ENCODE assay signal across 7 cellular contexts in the genomic region with DNA sequence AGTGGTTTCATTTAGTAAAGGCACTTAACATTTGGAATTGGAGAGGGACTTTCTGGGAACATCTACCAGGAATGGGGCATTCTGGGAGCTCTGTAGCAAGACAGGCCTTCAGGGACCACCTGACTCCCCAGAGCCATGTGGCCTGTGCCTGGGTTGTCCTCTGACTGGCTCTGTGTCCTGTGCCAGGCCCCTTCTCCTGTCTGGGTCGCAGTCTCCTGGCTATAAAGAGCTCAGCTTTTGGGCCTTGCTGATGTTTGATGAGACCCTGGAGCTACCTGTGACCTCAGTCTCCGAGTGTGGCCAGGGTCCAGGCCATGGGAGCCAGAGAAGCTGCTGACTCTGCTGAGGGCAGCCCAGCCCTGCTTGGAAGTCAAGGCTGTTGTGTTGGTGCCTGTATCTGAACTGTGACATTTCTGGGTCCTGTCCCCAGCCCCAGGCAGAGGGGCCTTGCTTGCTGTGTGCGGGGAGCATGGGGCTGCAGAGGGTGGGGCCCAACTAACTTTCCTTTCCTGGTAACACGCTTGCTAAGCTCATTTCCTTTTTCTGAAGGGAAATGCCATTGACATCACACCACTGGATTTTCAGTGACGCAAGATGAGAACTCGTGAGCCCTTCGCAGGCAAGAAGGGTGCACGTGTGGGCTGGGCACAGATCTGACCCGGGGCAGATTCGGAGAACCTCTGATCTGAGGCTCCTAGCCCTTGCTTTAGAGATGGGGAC. TPM values are rescaled to one million over a fixed set of nuclear protein-coding genes. Genes with fewer than 3 reads are reported as not detected.
DNase-seq lines count a peak whose midpoint lies in the region; ATAC-seq and TF ChIP-seq lines count a peak whose summit lies in the region.

No MANE protein-coding gene starts in this region.

- H3K4me1 ChIP-seq in Peyer's patch = peaks cover 0 to 10% (median 8%) of the 10 kb centered on the region in 4 donors
- peaks cover 13% of the 10 kb centered on the region for H3K4me1 ChIP-seq in testis

- no peak for ATAC-seq in GM19351 (IDR thresholded peaks at IDR 0.05; ENCODE audit: unreplicated experiment)

- WGBS in lower leg skin, 2 donors = 72 to 80% methylated on average over 10 of the region's 10 CpGs
- WGBS in testis, 2 donors = 82 to 93% methylated on average over 8 to 10 of the region's 10 CpGs

- intact Hi-C loops in lower leg skin (cut with DNase I; ENCODE audit: low total_unique reads) = no loop called here
- intact Hi-C loops in testis (cut with DNase I; ENCODE audit: low total_unique reads) = no loop called here

- H3K9me3 ChIP-seq in Peyer's patch = peaks cover 0 to 6% (median 0%) of the 10 kb centered on the region in 4 donors
- no peaks in the 10 kb centered on the region for H3K9me3 ChIP-seq in testis

- H3K27me3 ChIP-seq in Peyer's patch (no peaks in the 10 kb centered on the region), brain microvascular endothelial cell (replicated peaks) (no peaks in the 10 kb centered on the region), testis (no peaks in the 10 kb centered on the region)

- TF ChIP-seq CTCF in Peyer's patch (IDR thresholded peaks at IDR 0.05) (no peak), brain microvascular endothelial cell (IDR thresholded peaks at IDR 0.05; ENCODE audit: low read depth, low read length, missing control alignments) (no peak), lower leg skin (IDR thresholded peaks at IDR 0.05) (no peak), testis (IDR thresholded peaks at IDR 0.05) (no peak)

- H3K27ac ChIP-seq in Peyer's patch (peak overlapping the region; percentile 32 to 79 (median 66)), brain microvascular endothelial cell (peak overlapping the region; percentile 48), testis (peak overlapping the region; percentile 26 to 70)

- DNase-seq in Peyer's patch (peak in 2 of 3 donors; percentile 41 to 71), brain microvascular endothelial cell (peak; percentile 78), lower leg skin (ENCODE audit: low spot score in 2 of 2) (peak; percentile 60 to 90), testis (no peak), LoVo (ENCODE audit: low spot score) (no peak), DMS 273 treated with DMSO at 0.1 percent for 48 hours (lab: John Stamatoyannopoulos, UW) (no peak)

- in situ Hi-C loops in brain microvascular endothelial cell (cut with HindIII; ENCODE audit: low pct_ligation_motif_present, low sequenced_read_pairs) = no loop called here

- H3K4me3 ChIP-seq in Peyer's patch (no peak overlapping the region), brain microvascular endothelial cell (ENCODE audit: low read depth, low read length) (no peak overlapping the region), lower leg skin (ENCODE audit: low read depth, poor library complexity, severe bottlenecking) (no peak overlapping the region), testis (no peak overlapping the region)

- TF ChIP-seq POLR2A in Peyer's patch (IDR thresholded peaks at IDR 0.05) (no peak), lower leg skin (IDR thresholded peaks at IDR 0.05) (no peak), testis (IDR thresholded peaks at IDR 0.05) (no peak)

- H3K36me3 ChIP-seq in Peyer's patch (no peaks in the 10 kb centered on the region), brain microvascular endothelial cell (replicated peaks) (no peaks in the 10 kb centered on the region), testis (ENCODE audit: low read depth, missing control alignments) (no peaks in the 10 kb centered on the region)

RNA-seq across cellular contexts. Expression of gene LRRC32, which starts 41.3 kb away (rescaled TPM):
- total RNA-seq in Peyer's patch = 10 to 100 TPM in 3 of 4 donors, 1 to 10 TPM in 1; 4.0 to 36.7 (median 23.0) TPM
- 10 to 100 TPM in 3 of 4 donors, 1 to 10 TPM in 1; 9.0 to 42.5 (median 18.7) TPM for total RNA-seq in lower leg skin
- 1 to 10 TPM; 6.5 to 9.1 TPM for total RNA-seq in testis
- polyA plus RNA-seq in testis (ENCODE audit: insufficient read depth, low read depth, low replicate concordance) = 20.5 TPM

Comparison
In these comparisons a context has a peak if more than half of its experiments do, and no peak if none do; other contexts are left out.
1. DNase-seq: peak in Peyer's patch (2 of 3), brain microvascular endothelial cell (single experiment) and lower leg skin (2 of 2); none in testis (single experiment), LoVo (single experiment) and DMS 273 treated with DMSO at 0.1 percent for 48 hours (single experiment).
2. Peak in every context shown above with its lines, with median percentiles within 50 percentile points of each other: H3K27ac ChIP-seq.